8 cellular contexts compared by ENCODE assay signal in the genomic region with DNA sequence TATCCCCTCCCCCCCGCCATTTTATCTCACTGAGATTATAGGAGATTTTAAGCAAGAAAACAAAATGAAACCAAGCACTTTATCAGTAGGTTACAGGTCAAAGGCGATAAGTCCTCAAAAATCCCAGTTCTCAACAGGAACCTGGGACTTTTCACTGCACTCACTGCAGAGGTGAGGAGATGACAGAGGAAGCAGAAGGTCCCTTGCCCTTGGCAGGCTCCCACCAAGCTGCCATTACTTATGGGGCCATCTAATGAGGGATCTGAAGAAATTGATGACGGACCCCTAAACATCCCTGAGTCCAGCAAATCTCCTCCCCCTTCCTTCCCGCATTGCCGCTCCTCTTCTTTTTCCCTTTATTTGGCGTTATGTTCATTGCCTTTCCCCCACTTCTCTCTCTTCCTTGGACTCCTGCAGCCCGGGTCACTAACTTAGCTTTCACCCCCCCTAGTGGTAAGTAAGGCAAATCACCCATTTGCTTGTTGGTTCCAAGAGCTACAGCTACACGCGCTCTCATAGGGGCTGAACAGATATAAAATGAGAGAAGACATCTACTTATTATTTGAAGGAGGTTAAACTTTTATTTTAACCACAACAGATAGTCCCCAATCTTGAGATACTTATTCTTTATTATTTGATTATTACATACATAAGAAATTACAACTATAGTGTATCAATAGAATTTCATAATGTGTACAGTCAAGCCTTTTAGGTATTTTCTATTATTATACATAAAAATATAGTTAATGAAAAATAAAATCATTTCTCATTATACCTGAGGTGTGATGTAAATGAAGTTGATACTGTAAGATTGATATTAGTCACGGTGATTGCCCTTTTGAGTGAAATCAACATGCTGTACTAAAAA. TPM values are rescaled to one million over a fixed set of nuclear protein-coding genes. Genes with fewer than 3 reads are reported as not detected.
A peak's percentile ranks its signal among the peaks of the same experiment; 100 is the strongest.
DNase-seq lines count a peak whose midpoint lies in the region; ATAC-seq and TF ChIP-seq lines count a peak whose summit lies in the region.

No MANE protein-coding gene starts in this region.

- TF ChIP-seq CTCF in SU-DHL-6 (IDR thresholded peaks at IDR 0.05; ENCODE audit: insufficient read depth, low read length, poor library complexity, severe bottlenecking) (peak; percentile 69), epithelial cell of proximal tubule (conservative IDR thresholded peaks at IDR 0.05; ENCODE audit: low read depth, low read length) (peak; percentile 98)

- no peaks in the 10 kb centered on the region for H3K9me2 ChIP-seq in SU-DHL-6 (replicated peaks; ENCODE audit: insufficient read depth, low read length)

- H3K36me3 ChIP-seq in CD4-positive, alpha-beta memory T cell (ENCODE audit: insufficient read depth, low read length), result no peaks in the 10 kb centered on the region
- H3K36me3 ChIP-seq in SU-DHL-6 (ENCODE audit: low read length) (no peaks in the 10 kb centered on the region), mucosa of stomach (ENCODE audit: control insufficient read depth, insufficient read depth, low read length) (no peaks in the 10 kb centered on the region)

- intact Hi-C loops in CD4-positive, alpha-beta memory T cell (cut with micrococcal nuclease), result loop anchor here (5.0 kb wide), 1 partner anchor 58 kb away; no protein-coding TSS in a partner anchor

- POLR2A ChIA-PET in CD4-positive, alpha-beta memory T cell (lab: Charles Lee; ENCODE audit: partially characterized antibody), result interaction anchor here (0.7 kb wide), 1 partner anchor 1484 kb away, joined by 3 read pairs; no protein-coding TSS in a partner anchor

- H4K20me1 ChIP-seq in SU-DHL-6 (ENCODE audit: low read depth, low read length), result no peaks in the 10 kb centered on the region

- ATAC-seq in GM18519 (IDR thresholded peaks at IDR 0.05; ENCODE audit: low FRiP score, unreplicated experiment) (peak; percentile 92), HG02938 (IDR thresholded peaks at IDR 0.05; ENCODE audit: unreplicated experiment) (peak; percentile 98)

- peak overlapping the region in 3 of 8 donors; percentile 2 to 51 (median 38) for H3K4me3 Mint-ChIP-seq in CD4-positive, alpha-beta memory T cell

- peak in 4 of 5 donors; percentile 34 to 48 (median 43) for DNase-seq in CD4-positive, alpha-beta memory T cell
- peak; percentile 8 for DNase-seq in NCI-H1417 treated with DMSO at 0.1 percent for 48 hours (lab: John Stamatoyannopoulos, UW)
- DNase-seq in epithelial cell of proximal tubule (ENCODE audit: low read depth), result no peak
- no peak for DNase-seq in mucosa of gallbladder (ENCODE audit: low spot score)

- no peaks in the 10 kb centered on the region for H3K4me1 ChIP-seq in CD4-positive, alpha-beta memory T cell (ENCODE audit: insufficient read depth, low read length)
- peaks cover 5% of the 10 kb centered on the region for H3K4me1 ChIP-seq in mucosa of stomach (ENCODE audit: control insufficient read depth, insufficient read depth, low read length)

- H3K27ac ChIP-seq in CD4-positive, alpha-beta memory T cell (ENCODE audit: low read depth, low read length), result no peak overlapping the region
- H3K27ac ChIP-seq in SU-DHL-6 (ENCODE audit: low read depth, low read length), result no peak overlapping the region

- CTCF ChIA-PET in CD4-positive, alpha-beta memory T cell (lab: Charles Lee; ENCODE audit: partially characterized antibody), result interaction anchor here (0.6 to 3.3 kb wide), 17 partner anchors 9 to 240 kb away, joined by 3 to 19 read pairs (median 4); a partner anchor contains a TSS

- no peaks in the 10 kb centered on the region for H3K9me3 Mint-ChIP-seq in CD4-positive, alpha-beta memory T cell

- H3K79me2 ChIP-seq in SU-DHL-6 (ENCODE audit: insufficient read depth, low read length), result no peaks in the 10 kb centered on the region

- no peak overlapping the region for H3K9ac ChIP-seq in SU-DHL-6 (ENCODE audit: low read length)
- peak overlapping the region; percentile 53 for H3K9ac ChIP-seq in mucosa of stomach (ENCODE audit: low read length)

- no peak overlapping the region for H3K27ac Mint-ChIP-seq in CD4-positive, alpha-beta memory T cell

- no peaks in the 10 kb centered on the region for H3K27me3 ChIP-seq in CD4-positive, alpha-beta memory T cell (ENCODE audit: insufficient read depth, low read length)
- H3K27me3 ChIP-seq in SU-DHL-6 (ENCODE audit: low read length) (no peaks in the 10 kb centered on the region), mucosa of stomach (ENCODE audit: control insufficient read depth, insufficient read depth, low read length) (no peaks in the 10 kb centered on the region)

- no peak overlapping the region for H3K4me2 ChIP-seq in SU-DHL-6 (ENCODE audit: low read depth, low read length, poor library complexity, severe bottlenecking)

- no peaks in the 10 kb centered on the region for H3K9me3 ChIP-seq in CD4-positive, alpha-beta memory T cell (ENCODE audit: control insufficient read depth in 1 of 2, low read length in 2 of 2)
- H3K9me3 ChIP-seq in SU-DHL-6 (ENCODE audit: insufficient read depth, low read length) (no peaks in the 10 kb centered on the region), mucosa of stomach (ENCODE audit: control insufficient read depth, low read length) (no peaks in the 10 kb centered on the region)

- H3K36me3 Mint-ChIP-seq in CD4-positive, alpha-beta memory T cell, result no peaks in the 10 kb centered on the region

- peaks cover 0 to 8% (median 2%) of the 10 kb centered on the region in 4 donors for H3K4me1 Mint-ChIP-seq in CD4-positive, alpha-beta memory T cell

- H3F3A ChIP-seq in SU-DHL-6 (ENCODE audit: insufficient read depth), result no peaks in the 10 kb centered on the region

- H3K4me3 ChIP-seq in CD4-positive, alpha-beta memory T cell (ENCODE audit: low read length in 2 of 2), result no peak overlapping the region
- H3K4me3 ChIP-seq in SU-DHL-6 (ENCODE audit: insufficient read depth, low read length, poor library complexity, severe bottlenecking) (no peak overlapping the region), epithelial cell of proximal tubule (ENCODE audit: low read depth, low read length) (no peak overlapping the region), mucosa of stomach (ENCODE audit: low read length) (no peak overlapping the region)

- no peak overlapping the region for H2AFZ ChIP-seq in SU-DHL-6 (ENCODE audit: low read depth, low read length, severe bottlenecking)

- H3K27me3 Mint-ChIP-seq in CD4-positive, alpha-beta memory T cell, result peaks cover 4 to 13% of the 10 kb centered on the region in 2 donors

RNA-seq across cellular contexts. Expression of a gene that starts 52.0 kb away (rescaled TPM):
- 100 to 1,000 TPM; 229 to 252 TPM for total RNA-seq in CD4-positive, alpha-beta memory T cell
- polyA plus RNA-seq in CD4-positive, alpha-beta memory T cell, result 10 to 100 TPM; 35.4 to 37.7 TPM
- total RNA-seq in epithelial cell of proximal tubule (43.0 and 46.3 TPM in 2 replicates), mucosa of gallbladder (73.7 TPM)

Comparison
In these comparisons a context has a peak if more than half of its experiments do, and no peak if none do; other contexts are left out.
1. DNase-seq: peak in CD4-positive, alpha-beta memory T cell (4 of 5) and NCI-H1417 treated with DMSO at 0.1 percent for 48 hours (single experiment); none in epithelial cell of proximal tubule (single experiment) and mucosa of gallbladder (single experiment).